ENCODE assay signal across 1 cellular context in the genomic region with DNA sequence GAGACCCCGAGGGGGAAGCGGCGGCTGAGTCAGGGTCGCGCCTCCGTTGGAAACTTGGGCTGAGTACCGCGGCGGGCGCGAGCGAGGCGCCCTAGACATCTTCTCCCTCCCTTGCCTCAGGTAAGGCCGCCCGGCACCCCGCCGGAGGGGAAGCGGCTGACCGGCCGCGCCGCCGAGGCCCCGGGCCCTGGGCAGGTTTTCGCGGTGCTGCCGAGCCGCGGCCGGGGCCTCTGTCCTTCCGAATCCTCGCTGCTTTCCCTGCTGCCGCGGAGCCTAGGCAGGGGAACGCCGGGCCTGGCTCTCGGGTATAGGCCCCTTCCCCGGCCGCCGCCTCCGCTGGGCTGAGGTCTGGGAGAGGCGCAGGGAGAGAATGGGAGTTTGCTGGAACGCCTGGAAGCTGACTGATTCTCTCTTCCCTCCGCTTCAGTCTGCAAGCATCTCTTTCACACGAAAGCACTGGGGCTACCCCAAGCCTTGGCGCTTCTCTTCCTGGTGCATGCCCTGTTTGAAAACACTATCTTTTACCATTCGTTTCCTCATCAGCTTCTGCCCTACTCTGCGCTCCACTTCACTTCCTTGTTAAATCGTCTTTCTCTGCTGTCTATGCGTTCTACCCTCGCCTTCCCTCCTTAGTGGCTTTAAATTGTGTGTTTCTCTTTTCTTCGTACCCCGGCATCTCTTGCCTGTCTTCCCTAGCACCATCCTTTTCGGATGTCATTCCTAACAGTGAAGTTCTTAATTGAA.
TF ChIP-seq lines count a peak whose summit lies in the region.

No MANE protein-coding gene starts in this region.

TF ChIP-seq in K562, 482 proteins besides CTCF, POLR2A, EP300 and RAD21 (continued from another document and continues in another):
- TF ChIP-seq, protein P1, sequence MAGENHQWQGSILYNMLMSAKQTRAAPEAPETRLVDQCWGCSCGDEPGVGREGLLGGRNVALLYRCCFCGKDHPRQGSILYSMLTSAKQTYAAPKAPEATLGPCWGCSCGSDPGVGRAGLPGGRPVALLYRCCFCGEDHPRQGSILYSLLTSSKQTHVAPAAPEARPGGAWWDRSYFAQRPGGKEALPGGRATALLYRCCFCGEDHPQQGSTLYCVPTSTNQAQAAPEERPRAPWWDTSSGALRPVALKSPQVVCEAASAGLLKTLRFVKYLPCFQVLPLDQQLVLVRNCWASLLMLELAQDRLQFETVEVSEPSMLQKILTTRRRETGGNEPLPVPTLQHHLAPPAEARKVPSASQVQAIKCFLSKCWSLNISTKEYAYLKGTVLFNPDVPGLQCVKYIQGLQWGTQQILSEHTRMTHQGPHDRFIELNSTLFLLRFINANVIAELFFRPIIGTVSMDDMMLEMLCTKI (IDR thresholded peaks at IDR 0.05; ENCODE audit: partially characterized antibody): no peak
- peak; percentile 19; the same call in 1 of the 2 replicates for TF ChIP-seq C11orf30 (IDR thresholded peaks at IDR 0.05; ENCODE audit: low read depth)
- TF ChIP-seq CREM (IDR thresholded peaks at IDR 0.05; ENCODE audit: low read depth): peak; percentile 38; the same call in 1 of the 2 replicates
- peak; percentile 28 for TF ChIP-seq POLR2B (IDR thresholded peaks at IDR 0.05; ENCODE audit: low read depth, partially characterized antibody)
- no peak for TF ChIP-seq DIDO1 (tag; IDR thresholded peaks at IDR 0.05; ENCODE audit: low read depth)
- TF ChIP-seq, protein P2, sequence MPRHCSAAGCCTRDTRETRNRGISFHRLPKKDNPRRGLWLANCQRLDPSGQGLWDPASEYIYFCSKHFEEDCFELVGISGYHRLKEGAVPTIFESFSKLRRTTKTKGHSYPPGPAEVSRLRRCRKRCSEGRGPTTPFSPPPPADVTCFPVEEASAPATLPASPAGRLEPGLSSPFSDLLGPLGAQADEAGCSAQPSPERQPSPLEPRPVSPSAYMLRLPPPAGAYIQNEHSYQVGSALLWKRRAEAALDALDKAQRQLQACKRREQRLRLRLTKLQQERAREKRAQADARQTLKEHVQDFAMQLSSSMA (CRISPR knock-in tag; IDR thresholded peaks at IDR 0.05): no peak
- no peak for TF ChIP-seq PCBP2 (IDR thresholded peaks at IDR 0.05; ENCODE audit: low read depth, low read length, poor library complexity, severe bottlenecking)
- no peak for TF ChIP-seq SP2 (IDR thresholded peaks at IDR 0.05; ENCODE audit: extremely low read depth, low read depth, low read length, poor library complexity, severe bottlenecking)
- no peak for TF ChIP-seq ZNF584 (CRISPR knock-in tag; IDR thresholded peaks at IDR 0.05; ENCODE audit: low read depth)
- no peak for TF ChIP-seq HNRNPLL (IDR thresholded peaks at IDR 0.05; ENCODE audit: low read depth, low read length, poor library complexity, severe bottlenecking)
- peak; percentile 73 for TF ChIP-seq ELF1 (tag; IDR thresholded peaks at IDR 0.05)
- TF ChIP-seq PHF8 (IDR thresholded peaks at IDR 0.05; ENCODE audit: borderline replicate concordance, low read length): peak; percentile 58; the same call in 1 of the 2 replicates
- no peak for TF ChIP-seq GABPA (tag; conservative IDR thresholded peaks at IDR 0.05; ENCODE audit: low read depth)
- peak; percentile 53; the same call in 1 of the 2 replicates for TF ChIP-seq MTA1 (IDR thresholded peaks at IDR 0.05; ENCODE audit: borderline replicate concordance)
- TF ChIP-seq PHF21A (IDR thresholded peaks at IDR 0.05; ENCODE audit: borderline replicate concordance, low read depth): peak; percentile 11; the same call in 1 of the 2 replicates
- TF ChIP-seq, protein P3, sequence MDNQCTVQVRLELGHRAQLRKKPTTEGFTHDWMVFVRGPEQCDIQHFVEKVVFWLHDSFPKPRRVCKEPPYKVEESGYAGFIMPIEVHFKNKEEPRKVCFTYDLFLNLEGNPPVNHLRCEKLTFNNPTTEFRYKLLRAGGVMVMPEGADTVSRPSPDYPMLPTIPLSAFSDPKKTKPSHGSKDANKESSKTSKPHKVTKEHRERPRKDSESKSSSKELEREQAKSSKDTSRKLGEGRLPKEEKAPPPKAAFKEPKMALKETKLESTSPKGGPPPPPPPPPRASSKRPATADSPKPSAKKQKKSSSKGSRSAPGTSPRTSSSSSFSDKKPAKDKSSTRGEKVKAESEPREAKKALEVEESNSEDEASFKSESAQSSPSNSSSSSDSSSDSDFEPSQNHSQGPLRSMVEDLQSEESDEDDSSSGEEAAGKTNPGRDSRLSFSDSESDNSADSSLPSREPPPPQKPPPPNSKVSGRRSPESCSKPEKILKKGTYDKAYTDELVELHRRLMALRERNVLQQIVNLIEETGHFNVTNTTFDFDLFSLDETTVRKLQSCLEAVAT (IDR thresholded peaks at IDR 0.05): peak; percentile 55 to 100
- TF ChIP-seq, protein P4, sequence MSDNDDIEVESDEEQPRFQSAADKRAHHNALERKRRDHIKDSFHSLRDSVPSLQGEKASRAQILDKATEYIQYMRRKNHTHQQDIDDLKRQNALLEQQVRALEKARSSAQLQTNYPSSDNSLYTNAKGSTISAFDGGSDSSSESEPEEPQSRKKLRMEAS (CRISPR knock-in tag; IDR thresholded peaks at IDR 0.05): 0 out of 2 replicates have a peak, but pooled peaks have one; percentile 36
- TF ChIP-seq CHD4 (IDR thresholded peaks at IDR 0.05; ENCODE audit: insufficient read depth, insufficient replicate concordance, low read depth, low read length, poor library complexity, severe bottlenecking): no peak
- TF ChIP-seq SAP30 (IDR thresholded peaks at IDR 0.05; ENCODE audit: borderline replicate concordance, insufficient read depth, low read depth, low read length, poor library complexity, severe bottlenecking): peak; percentile 13
- TF ChIP-seq, protein P5, sequence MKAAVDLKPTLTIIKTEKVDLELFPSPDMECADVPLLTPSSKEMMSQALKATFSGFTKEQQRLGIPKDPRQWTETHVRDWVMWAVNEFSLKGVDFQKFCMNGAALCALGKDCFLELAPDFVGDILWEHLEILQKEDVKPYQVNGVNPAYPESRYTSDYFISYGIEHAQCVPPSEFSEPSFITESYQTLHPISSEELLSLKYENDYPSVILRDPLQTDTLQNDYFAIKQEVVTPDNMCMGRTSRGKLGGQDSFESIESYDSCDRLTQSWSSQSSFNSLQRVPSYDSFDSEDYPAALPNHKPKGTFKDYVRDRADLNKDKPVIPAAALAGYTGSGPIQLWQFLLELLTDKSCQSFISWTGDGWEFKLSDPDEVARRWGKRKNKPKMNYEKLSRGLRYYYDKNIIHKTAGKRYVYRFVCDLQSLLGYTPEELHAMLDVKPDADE (conservative IDR thresholded peaks at IDR 0.05; ENCODE audit: control insufficient read depth, low read depth, low read length): no peak
- 0 out of 2 replicates have a peak, but pooled peaks have one; percentile 33 for TF ChIP-seq L3MBTL2 (IDR thresholded peaks at IDR 0.05)
- 0 out of 2 replicates have a peak, but pooled peaks have one; percentile 32 for TF ChIP-seq ZNF143 (CRISPR knock-in tag; IDR thresholded peaks at IDR 0.05)
- no peak for TF ChIP-seq ZC3H8 (IDR thresholded peaks at IDR 0.05)
- TF ChIP-seq MCM2 (IDR thresholded peaks at IDR 0.05; ENCODE audit: low read depth): no peak
- no peak for TF ChIP-seq GABPB2 (CRISPR knock-in tag; conservative IDR thresholded peaks at IDR 0.05)
- TF ChIP-seq CHCHD3 (CRISPR knock-in tag; IDR thresholded peaks at IDR 0.05): no peak
- TF ChIP-seq SP1 (CRISPR knock-in tag; IDR thresholded peaks at IDR 0.05): 0 out of 2 replicates have a peak, but pooled peaks have one; percentile 11
- no peak for TF ChIP-seq MCM7 (IDR thresholded peaks at IDR 0.05)
- TF ChIP-seq DACH1 (IDR thresholded peaks at IDR 0.05; ENCODE audit: partially characterized antibody): peak; percentile 25
- no peak for TF ChIP-seq HMG20A (CRISPR knock-in tag; conservative IDR thresholded peaks at IDR 0.05)
- TF ChIP-seq PYGO2 (tag; IDR thresholded peaks at IDR 0.05): no peak
- 0 out of 2 replicates have a peak, but pooled peaks have one; percentile 6 for TF ChIP-seq SUPT5H (IDR thresholded peaks at IDR 0.05)
- TF ChIP-seq PHTF2 (CRISPR knock-in tag; IDR thresholded peaks at IDR 0.05): no peak
- TF ChIP-seq PHB2 (IDR thresholded peaks at IDR 0.05; ENCODE audit: low read depth): no peak
- no peak for TF ChIP-seq PPARD (CRISPR knock-in tag; IDR thresholded peaks at IDR 0.05)
- no peak for TF ChIP-seq HSF4 (CRISPR knock-in tag; IDR thresholded peaks at IDR 0.05; ENCODE audit: borderline replicate concordance)
- peak; percentile 22 for TF ChIP-seq PCBP1 (IDR thresholded peaks at IDR 0.05; ENCODE audit: low read depth, low read length, poor library complexity, severe bottlenecking)
- TF ChIP-seq NR3C1 (CRISPR knock-in tag; IDR thresholded peaks at IDR 0.05): 0 out of 2 replicates have a peak, but pooled peaks have one; percentile 26
- no peak for TF ChIP-seq ZFP1 (CRISPR knock-in tag; IDR thresholded peaks at IDR 0.05)
- TF ChIP-seq, protein P6, sequence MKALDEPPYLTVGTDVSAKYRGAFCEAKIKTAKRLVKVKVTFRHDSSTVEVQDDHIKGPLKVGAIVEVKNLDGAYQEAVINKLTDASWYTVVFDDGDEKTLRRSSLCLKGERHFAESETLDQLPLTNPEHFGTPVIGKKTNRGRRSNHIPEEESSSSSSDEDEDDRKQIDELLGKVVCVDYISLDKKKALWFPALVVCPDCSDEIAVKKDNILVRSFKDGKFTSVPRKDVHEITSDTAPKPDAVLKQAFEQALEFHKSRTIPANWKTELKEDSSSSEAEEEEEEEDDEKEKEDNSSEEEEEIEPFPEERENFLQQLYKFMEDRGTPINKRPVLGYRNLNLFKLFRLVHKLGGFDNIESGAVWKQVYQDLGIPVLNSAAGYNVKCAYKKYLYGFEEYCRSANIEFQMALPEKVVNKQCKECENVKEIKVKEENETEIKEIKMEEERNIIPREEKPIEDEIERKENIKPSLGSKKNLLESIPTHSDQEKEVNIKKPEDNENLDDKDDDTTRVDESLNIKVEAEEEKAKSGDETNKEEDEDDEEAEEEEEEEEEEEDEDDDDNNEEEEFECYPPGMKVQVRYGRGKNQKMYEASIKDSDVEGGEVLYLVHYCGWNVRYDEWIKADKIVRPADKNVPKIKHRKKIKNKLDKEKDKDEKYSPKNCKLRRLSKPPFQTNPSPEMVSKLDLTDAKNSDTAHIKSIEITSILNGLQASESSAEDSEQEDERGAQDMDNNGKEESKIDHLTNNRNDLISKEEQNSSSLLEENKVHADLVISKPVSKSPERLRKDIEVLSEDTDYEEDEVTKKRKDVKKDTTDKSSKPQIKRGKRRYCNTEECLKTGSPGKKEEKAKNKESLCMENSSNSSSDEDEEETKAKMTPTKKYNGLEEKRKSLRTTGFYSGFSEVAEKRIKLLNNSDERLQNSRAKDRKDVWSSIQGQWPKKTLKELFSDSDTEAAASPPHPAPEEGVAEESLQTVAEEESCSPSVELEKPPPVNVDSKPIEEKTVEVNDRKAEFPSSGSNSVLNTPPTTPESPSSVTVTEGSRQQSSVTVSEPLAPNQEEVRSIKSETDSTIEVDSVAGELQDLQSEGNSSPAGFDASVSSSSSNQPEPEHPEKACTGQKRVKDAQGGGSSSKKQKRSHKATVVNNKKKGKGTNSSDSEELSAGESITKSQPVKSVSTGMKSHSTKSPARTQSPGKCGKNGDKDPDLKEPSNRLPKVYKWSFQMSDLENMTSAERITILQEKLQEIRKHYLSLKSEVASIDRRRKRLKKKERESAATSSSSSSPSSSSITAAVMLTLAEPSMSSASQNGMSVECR (CRISPR knock-in tag; IDR thresholded peaks at IDR 0.05): peak; percentile 90
- TF ChIP-seq ETV1 (tag; conservative IDR thresholded peaks at IDR 0.05; ENCODE audit: low read depth): no peak
- TF ChIP-seq, protein P7, sequence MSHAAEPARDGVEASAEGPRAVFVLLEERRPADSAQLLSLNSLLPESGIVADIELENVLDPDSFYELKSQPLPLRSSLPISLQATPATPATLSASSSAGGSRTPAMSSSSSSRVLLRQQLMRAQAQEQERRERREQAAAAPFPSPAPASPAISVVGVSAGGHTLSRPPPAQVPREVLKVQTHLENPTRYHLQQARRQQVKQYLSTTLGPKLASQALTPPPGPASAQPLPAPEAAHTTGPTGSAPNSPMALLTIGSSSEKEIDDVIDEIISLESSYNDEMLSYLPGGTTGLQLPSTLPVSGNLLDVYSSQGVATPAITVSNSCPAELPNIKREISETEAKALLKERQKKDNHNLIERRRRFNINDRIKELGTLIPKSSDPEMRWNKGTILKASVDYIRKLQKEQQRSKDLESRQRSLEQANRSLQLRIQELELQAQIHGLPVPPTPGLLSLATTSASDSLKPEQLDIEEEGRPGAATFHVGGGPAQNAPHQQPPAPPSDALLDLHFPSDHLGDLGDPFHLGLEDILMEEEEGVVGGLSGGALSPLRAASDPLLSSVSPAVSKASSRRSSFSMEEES (CRISPR knock-in tag; IDR thresholded peaks at IDR 0.05): no peak
- no peak for TF ChIP-seq ZNF830 (CRISPR knock-in tag; IDR thresholded peaks at IDR 0.05)
- TF ChIP-seq NR2C2 (CRISPR knock-in tag; IDR thresholded peaks at IDR 0.05): 0 out of 2 replicates have a peak, but pooled peaks have one; percentile 55
- TF ChIP-seq NR2C2 (tag; IDR thresholded peaks at IDR 0.05): no peak
- no peak for TF ChIP-seq CAMTA2 (CRISPR knock-in tag; conservative IDR thresholded peaks at IDR 0.05)
- TF ChIP-seq FIP1L1 (IDR thresholded peaks at IDR 0.05; ENCODE audit: low read depth, low read length, poor library complexity, severe bottlenecking): peak; percentile 43
- TF ChIP-seq SPI1 (IDR thresholded peaks at IDR 0.05; ENCODE audit: borderline replicate concordance, low read depth, low read length): peak; percentile 79
- TF ChIP-seq, protein P8, sequence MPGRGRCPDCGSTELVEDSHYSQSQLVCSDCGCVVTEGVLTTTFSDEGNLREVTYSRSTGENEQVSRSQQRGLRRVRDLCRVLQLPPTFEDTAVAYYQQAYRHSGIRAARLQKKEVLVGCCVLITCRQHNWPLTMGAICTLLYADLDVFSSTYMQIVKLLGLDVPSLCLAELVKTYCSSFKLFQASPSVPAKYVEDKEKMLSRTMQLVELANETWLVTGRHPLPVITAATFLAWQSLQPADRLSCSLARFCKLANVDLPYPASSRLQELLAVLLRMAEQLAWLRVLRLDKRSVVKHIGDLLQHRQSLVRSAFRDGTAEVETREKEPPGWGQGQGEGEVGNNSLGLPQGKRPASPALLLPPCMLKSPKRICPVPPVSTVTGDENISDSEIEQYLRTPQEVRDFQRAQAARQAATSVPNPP (IDR thresholded peaks at IDR 0.05; ENCODE audit: borderline replicate concordance, insufficient read depth, insufficient read length): no peak
- TF ChIP-seq, protein P9, sequence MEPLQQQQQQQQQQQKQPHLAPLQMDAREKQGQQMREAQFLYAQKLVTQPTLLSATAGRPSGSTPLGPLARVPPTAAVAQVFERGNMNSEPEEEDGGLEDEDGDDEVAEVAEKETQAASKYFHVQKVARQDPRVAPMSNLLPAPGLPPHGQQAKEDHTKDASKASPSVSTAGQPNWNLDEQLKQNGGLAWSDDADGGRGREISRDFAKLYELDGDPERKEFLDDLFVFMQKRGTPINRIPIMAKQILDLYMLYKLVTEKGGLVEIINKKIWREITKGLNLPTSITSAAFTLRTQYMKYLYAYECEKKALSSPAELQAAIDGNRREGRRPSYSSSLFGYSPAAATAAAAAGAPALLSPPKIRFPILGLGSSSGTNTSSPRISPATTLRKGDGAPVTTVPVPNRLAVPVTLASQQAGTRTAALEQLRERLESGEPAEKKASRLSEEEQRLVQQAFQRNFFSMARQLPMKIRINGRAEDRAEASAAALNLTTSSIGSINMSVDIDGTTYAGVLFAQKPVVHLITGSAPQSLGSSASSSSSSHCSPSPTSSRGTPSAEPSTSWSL (CRISPR knock-in tag; IDR thresholded peaks at IDR 0.05; ENCODE audit: borderline replicate concordance): no peak
- TF ChIP-seq RBBP5 (IDR thresholded peaks at IDR 0.05; ENCODE audit: borderline replicate concordance, insufficient read depth, low read length, poor library complexity, severe bottlenecking): peak; percentile 90
- TF ChIP-seq ZNF695 (CRISPR knock-in tag; IDR thresholded peaks at IDR 0.05): no peak
- TF ChIP-seq DDX20 (tag; IDR thresholded peaks at IDR 0.05; ENCODE audit: low read depth): no peak
- peak; percentile 46; the same call in 1 of the 2 replicates for TF ChIP-seq SMARCE1 (IDR thresholded peaks at IDR 0.05)
